24 cellular contexts compared by ENCODE assay signal in the genomic region with DNA sequence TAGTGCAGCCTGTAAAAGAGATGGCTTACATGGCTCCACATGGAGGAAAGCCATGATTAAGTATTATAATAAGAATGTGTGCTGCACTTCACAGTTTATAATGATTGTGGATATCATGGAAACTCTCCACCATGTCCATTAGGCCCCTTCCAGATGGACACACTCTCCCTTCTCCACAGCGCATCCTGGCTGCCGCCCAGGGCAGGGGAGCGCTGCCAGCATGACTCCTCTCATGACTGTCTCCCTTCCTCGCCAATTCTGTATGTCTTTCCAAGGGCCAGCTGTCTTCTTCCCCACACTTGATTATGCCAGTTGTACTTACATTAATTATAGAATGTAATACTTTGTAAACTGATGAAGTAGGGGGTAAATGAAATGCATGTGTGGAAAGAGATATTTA.
A peak's percentile ranks its signal among the peaks of the same experiment; 100 is the strongest.
DNase-seq lines count a peak whose midpoint lies in the region; ATAC-seq, FAIRE-seq and TF ChIP-seq lines count a peak whose summit lies in the region.
"Had no signal": no experiment of that assay in that cellular context is flagged by ENCODE, and none has a peak within 500 bp of the region (broad histone marks: within the 10 kb centered on the region; RNA-seq: fewer than 3 reads in every experiment).

No MANE protein-coding gene starts in this region.

- no peaks in the 10 kb centered on the region for H3K27me3 ChIP-seq in colonic mucosa
- H3K27me3 ChIP-seq: thyroid gland had no signal

- no peak for ATAC-seq in HG02763 (IDR thresholded peaks at IDR 0.05; ENCODE audit: unreplicated experiment)
- ATAC-seq: stimulated activated memory B cell treated with anti-CD40 and anti-IgM and Interleukin-4, amounts not matched to agents 10 μg/mL and 1 μg/mL and 100 μg/mL, for 72 hours had no signal

- no peak for TF ChIP-seq CTCF in colonic mucosa (IDR thresholded peaks at IDR 0.05)

- FAIRE-seq in HTR-8/SVneo (lab: Jason Lieb, UNC), result peak; percentile 13
- FAIRE-seq: colon, endometrium, frontal cortex, GM18507, kidney, TTC549 had no signal

- intact Hi-C loops in colonic mucosa (cut with DNase I), result no loop called here
- intact Hi-C loops in posterior vena cava (cut with DNase I), result no loop called here

- no peaks in the 10 kb centered on the region for H3K36me3 ChIP-seq in colonic mucosa
- H3K36me3 ChIP-seq: thyroid gland had no signal

- no peak overlapping the region for H3K9ac ChIP-seq in colonic mucosa (ENCODE audit: low read depth in 2 of 2, low read length in 2 of 2)

- H3K4me3 ChIP-seq in colonic mucosa, result no peak overlapping the region
- H3K4me3 ChIP-seq: thyroid gland had no signal

- no peaks in the 10 kb centered on the region for H3K4me1 ChIP-seq in colonic mucosa
- H3K4me1 ChIP-seq: thyroid gland had no signal

- no peaks in the 10 kb centered on the region for H3K9me3 ChIP-seq in colonic mucosa
- H3K9me3 ChIP-seq: thyroid gland had no signal

- DNase-seq in NCI-H1092 treated with DMSO at 0.1 percent for 48 hours (lab: John Stamatoyannopoulos, UW) (peak; percentile 14), NCI-H1092 (lab: John Stamatoyannopoulos, UW) (no peak), HTR-8/SVneo (ENCODE audit: insufficient read length, low spot score) (no peak), colonic mucosa (peak; percentile 51), posterior vena cava (ENCODE audit: low spot score) (peak; percentile 88), GDM1 (lab: John Stamatoyannopoulos, UW) (no peak), NCI-H1436 (lab: John Stamatoyannopoulos, UW) (no peak)
- DNase-seq: activated CD4-positive, alpha-beta T cell treated with anti-CD3 and anti-CD28 coated beads, Interleukin-2, amount 50 U/mL, for 1 hour; activated gamma-delta T cell; anterior cingulate cortex; H7; kidney; mesendoderm; NCI-H2171; thyroid gland had no signal

- no peak overlapping the region for H3K27ac ChIP-seq in colonic mucosa
- H3K27ac ChIP-seq: 22Rv1, HL-60, thyroid gland had no signal

Comparison
In these comparisons a context has a peak if more than half of its experiments do, and no peak if none do; other contexts are left out.
1. DNase-seq: peak in NCI-H1092 treated with DMSO at 0.1 percent for 48 hours (single experiment), colonic mucosa (single experiment) and posterior vena cava (single experiment); none in NCI-H1092 (single experiment), HTR-8/SVneo (single experiment), GDM1 (single experiment) and NCI-H1436 (single experiment).